ENCODE assay signal across 25 cellular contexts in genomic region chr2:1992280-1992679, GRCh38.
DNase-seq lines count a peak whose midpoint lies in the region; FAIRE-seq and TF ChIP-seq lines count a peak whose summit lies in the region.
"Had no signal": no experiment of that assay in that cellular context is flagged by ENCODE, and none has a peak within 500 bp of the region (broad histone marks: within the 10 kb centered on the region; RNA-seq: fewer than 3 reads in every experiment).

No MANE protein-coding gene starts in this region.

- no peak for FAIRE-seq in astrocyte (lab: Jason Lieb, UNC)
- FAIRE-seq: A549, GM12891 had no signal

- H3K4me2 ChIP-seq in BLaER1 treated with 17β-estradiol and CSF1 and Interleukin-3, amounts not matched to agents 10 nM and 100 nM, result peak overlapping the region; percentile 75 to 98 (median 91); a peak in 20 of 22 replicates
- H3K4me2 ChIP-seq in astrocyte (ENCODE audit: low read length), result no peak overlapping the region
- H3K4me2 ChIP-seq: A549, PC-9 had no signal

- H3K36me3 ChIP-seq in BLaER1 treated with 17β-estradiol and CSF1 and Interleukin-3, amounts not matched to agents 10 nM and 100 nM, result no peaks in the 10 kb centered on the region
- H3K36me3 ChIP-seq in astrocyte (ENCODE audit: insufficient read depth, low read length) (no peaks in the 10 kb centered on the region), endodermal cell (ENCODE audit: control insufficient read depth, insufficient read depth, low read length) (no peaks in the 10 kb centered on the region)
- H3K36me3 ChIP-seq: SJSA1 had no signal

- no peak overlapping the region for H2AFZ ChIP-seq in astrocyte (ENCODE audit: low read depth, low read length)
- H2AFZ ChIP-seq: PC-9 had no signal

- H3K9ac ChIP-seq in BLaER1 treated with 17β-estradiol and CSF1 and Interleukin-3, amounts not matched to agents 10 nM and 100 nM, result no peak overlapping the region
- H3K9ac ChIP-seq in astrocyte (ENCODE audit: low read length) (no peak overlapping the region), endodermal cell (ENCODE audit: extremely low read depth, low read length, poor library complexity, severe bottlenecking) (no peak overlapping the region)

- peaks cover 83 to 100% (median 97%) of the 10 kb centered on the region in 10 experiments for H3K4me1 ChIP-seq in BLaER1 treated with 17β-estradiol and CSF1 and Interleukin-3, amounts not matched to agents 10 nM and 100 nM
- peaks cover 31% of the 10 kb centered on the region for H3K4me1 ChIP-seq in astrocyte (ENCODE audit: insufficient read depth, low read length)
- H3K4me1 ChIP-seq in endodermal cell (ENCODE audit: control insufficient read depth, insufficient read depth, low read length), result no peaks in the 10 kb centered on the region
- H3K4me1 ChIP-seq: A549, Caco-2 had no signal

- H3K4me1 Mint-ChIP-seq in astrocyte (ENCODE audit: low read depth, unreplicated experiment), result peaks cover 20% of the 10 kb centered on the region
- peaks cover 2% of the 10 kb centered on the region for H3K4me1 Mint-ChIP-seq in endodermal cell
- no peaks in the 10 kb centered on the region for H3K4me1 Mint-ChIP-seq in type B pancreatic cell (ENCODE audit: unreplicated experiment)
- no peaks in the 10 kb centered on the region for H3K4me1 Mint-ChIP-seq in progenitor cell of endocrine pancreas (ENCODE audit: low read depth)

- H3K36me3 Mint-ChIP-seq in astrocyte (ENCODE audit: low read depth, unreplicated experiment) (no peaks in the 10 kb centered on the region), endodermal cell (ENCODE audit: low read depth) (no peaks in the 10 kb centered on the region), type B pancreatic cell (no peaks in the 10 kb centered on the region), progenitor cell of endocrine pancreas (ENCODE audit: insufficient read depth) (no peaks in the 10 kb centered on the region)
- H3K36me3 Mint-ChIP-seq: CD8-positive, alpha-beta T cell had no signal

- peaks cover 0 to 49% (median 0%) of the 10 kb centered on the region in 11 experiments; a peak in 9 of 22 replicates for H4K20me1 ChIP-seq in BLaER1 treated with 17β-estradiol and CSF1 and Interleukin-3, amounts not matched to agents 10 nM and 100 nM
- no peaks in the 10 kb centered on the region for H4K20me1 ChIP-seq in astrocyte (ENCODE audit: insufficient read depth, low read length)

- H3K27ac ChIP-seq in BLaER1 treated with 17β-estradiol and CSF1 and Interleukin-3, amounts not matched to agents 10 nM and 100 nM, result no peak overlapping the region
- no peak overlapping the region for H3K27ac ChIP-seq in astrocyte (ENCODE audit: low read depth, low read length)
- no peak overlapping the region for H3K27ac ChIP-seq in endodermal cell (ENCODE audit: low read depth, low read length)
- H3K27ac ChIP-seq: A549, C4-2B, PC-9, SJSA1 had no signal

- peak overlapping the region; percentile 60 for H3K27ac Mint-ChIP-seq in astrocyte (ENCODE audit: unreplicated experiment)
- no peak overlapping the region for H3K27ac Mint-ChIP-seq in endodermal cell
- H3K27ac Mint-ChIP-seq in type B pancreatic cell, result no peak overlapping the region
- H3K27ac Mint-ChIP-seq in progenitor cell of endocrine pancreas, result no peak overlapping the region
- H3K27ac Mint-ChIP-seq: CD8-positive, alpha-beta T cell had no signal

- H3K9me3 ChIP-seq in BLaER1 treated with 17β-estradiol and CSF1 and Interleukin-3, amounts not matched to agents 10 nM and 100 nM (replicated peaks in 1 of 11), result peaks cover 5 to 25% (median 17%) of the 10 kb centered on the region in 11 experiments; a peak in 19 of 22 replicates
- H3K9me3 ChIP-seq in astrocyte (ENCODE audit: insufficient read depth, low read depth, low read length), result no peaks in the 10 kb centered on the region
- H3K9me3 ChIP-seq in endodermal cell (ENCODE audit: control insufficient read depth, low read length), result no peaks in the 10 kb centered on the region
- H3K9me3 ChIP-seq: A549, SJSA1 had no signal

- DNase-seq in astrocyte (ENCODE audit: low read depth), result no peak
- peak; percentile 27 for DNase-seq in endodermal cell
- DNase-seq in type B pancreatic cell (ENCODE audit: extremely low spot score, unreplicated experiment), result peak; percentile 13
- DNase-seq in progenitor cell of endocrine pancreas (ENCODE audit: low spot score, unreplicated experiment), result no peak
- no peak for DNase-seq in T-helper 9 cell
- no peak for DNase-seq in NCI-H2081 treated with DMSO at 0.1 percent for 48 hours (lab: John Stamatoyannopoulos, UW)
- DNase-seq: AML-193; Caco-2; CD8-positive, alpha-beta T cell; GDM1; NCI-H1048; NCI-H1417; NCI-H1694; NCI-H2029 treated with DMSO at 0.1 percent for 48 hours; NCI-H446; NCI-H526; NCI-H82; NK-92 treated with Interleukin-12 subunit alpha and Interleukin-12 subunit beta, amount 100 ng/mL, for 24 hours; PC-9; Right ventricle myocardium superior had no signal

- H3K79me2 ChIP-seq in astrocyte (ENCODE audit: insufficient read depth, low read length), result no peaks in the 10 kb centered on the region

- H3K27me3 Mint-ChIP-seq in astrocyte (ENCODE audit: low read depth, unreplicated experiment) (peaks cover 27% of the 10 kb centered on the region), endodermal cell (ENCODE audit: insufficient read depth) (peaks cover 6% of the 10 kb centered on the region), type B pancreatic cell (peaks cover 35% of the 10 kb centered on the region), progenitor cell of endocrine pancreas (peaks cover 27% of the 10 kb centered on the region)

- H3K4me3 ChIP-seq in BLaER1 treated with 17β-estradiol and CSF1 and Interleukin-3, amounts not matched to agents 10 nM and 100 nM, result no peak overlapping the region
- H3K4me3 ChIP-seq in astrocyte (ENCODE audit: insufficient read depth, low read depth, low read length) (no peak overlapping the region), endodermal cell (ENCODE audit: low read length) (no peak overlapping the region)
- H3K4me3 ChIP-seq: A549, PC-9, SJSA1 had no signal

- TF ChIP-seq CTCF in astrocyte (IDR thresholded peaks at IDR 0.05; ENCODE audit: insufficient read depth, low read depth, low read length) (no peak), endodermal cell (conservative IDR thresholded peaks at IDR 0.05) (no peak), type B pancreatic cell (conservative IDR thresholded peaks at IDR 0.05) (no peak), progenitor cell of endocrine pancreas (IDR thresholded peaks at IDR 0.05; ENCODE audit: unreplicated experiment) (no peak)

- H3K9me3 Mint-ChIP-seq in astrocyte (ENCODE audit: unreplicated experiment), result peaks cover 3% of the 10 kb centered on the region
- H3K9me3 Mint-ChIP-seq in endodermal cell, result peaks cover 11% of the 10 kb centered on the region
- peaks cover 4% of the 10 kb centered on the region for H3K9me3 Mint-ChIP-seq in type B pancreatic cell
- H3K9me3 Mint-ChIP-seq in progenitor cell of endocrine pancreas (ENCODE audit: low read depth), result no peaks in the 10 kb centered on the region
- H3K9me3 Mint-ChIP-seq: CD8-positive, alpha-beta T cell had no signal

- peaks cover 0 to 100% (median 0%) of the 10 kb centered on the region in 11 experiments; a peak in 11 of 22 replicates for H3K27me3 ChIP-seq in BLaER1 treated with 17β-estradiol and CSF1 and Interleukin-3, amounts not matched to agents 10 nM and 100 nM
- no peaks in the 10 kb centered on the region for H3K27me3 ChIP-seq in astrocyte (ENCODE audit: insufficient read depth, low read length)
- no peaks in the 10 kb centered on the region for H3K27me3 ChIP-seq in endodermal cell (ENCODE audit: control insufficient read depth, insufficient read depth, low read length, poor library complexity, severe bottlenecking)
- H3K27me3 ChIP-seq: SJSA1 had no signal

- 92 to 100% methylated on average over 4 of the region's 4 CpGs for WGBS in endodermal cell (ENCODE audit: insufficient coverage in 1 of 2, insufficient read length in 1 of 2), 2 experiments

- no peak overlapping the region for H3K4me3 Mint-ChIP-seq in astrocyte (ENCODE audit: unreplicated experiment)
- H3K4me3 Mint-ChIP-seq in endodermal cell, result no peak overlapping the region
- H3K4me3 Mint-ChIP-seq in type B pancreatic cell, result no peak overlapping the region
- no peak overlapping the region for H3K4me3 Mint-ChIP-seq in progenitor cell of endocrine pancreas (ENCODE audit: low read depth)
- H3K4me3 Mint-ChIP-seq: CD8-positive, alpha-beta T cell had no signal

Comparison
In these comparisons a context has a peak if more than half of its experiments do, and no peak if none do; other contexts are left out.
1. DNase-seq: peak in endodermal cell (single experiment) and type B pancreatic cell (single experiment); none in astrocyte (single experiment), progenitor cell of endocrine pancreas (single experiment), T-helper 9 cell (single experiment) and NCI-H2081 treated with DMSO at 0.1 percent for 48 hours (single experiment).